ENCODE assay signal across 17 cellular contexts in genomic region chr7:116924741-116925140, GRCh38.
"Had no signal": no experiment of that assay in that cellular context is flagged by ENCODE, and none has a peak within 500 bp of the region (broad histone marks: within the 10 kb centered on the region; RNA-seq: fewer than 3 reads in every experiment).

No MANE protein-coding gene starts in this region.

- H3K4me3 Mint-ChIP-seq: activated CD4-positive, alpha-beta memory T cell treated with anti-CD3 and anti-CD28 coated beads for 36 hours; activated naive CD8-positive, alpha-beta T cell; activated T-cell treated with anti-CD3 and anti-CD28 coated beads, Interleukin-2, amount 50 U/mL, for 4 hours; nephron; stimulated activated naive B cell treated with anti-CD40 and anti-IgM and Interleukin-4, amounts not matched to agents 10 μg/mL and 1 μg/mL and 100 μg/mL, for 72 hours had no signal

- H3K27me3 ChIP-seq: right atrium auricular region, tibial nerve, vagina had no signal

- FAIRE-seq: small intestine had no signal

- H3K4me3 ChIP-seq: right atrium auricular region, tibial nerve, vagina had no signal

- H3K79me2 ChIP-seq: parathyroid adenoma had no signal

- H3K27ac ChIP-seq: epithelial cell of prostate, parathyroid adenoma, right atrium auricular region, tibial nerve, vagina had no signal

- H3K36me3 ChIP-seq: vagina had no signal

- H3K4me1 Mint-ChIP-seq: nephron; stimulated activated naive B cell treated with anti-CD40 and anti-IgM and Interleukin-4, amounts not matched to agents 10 μg/mL and 1 μg/mL and 100 μg/mL, for 72 hours had no signal

- H3K9ac ChIP-seq: parathyroid adenoma had no signal

- DNase-seq: activated CD4-positive, alpha-beta memory T cell treated with anti-CD3 and anti-CD28 coated beads for 36 hours; activated CD4-positive, CD25-positive, alpha-beta regulatory T cell treated with anti-CD3 and anti-CD28 coated beads, Interleukin-2, amount 50 U/mL, for 72 hours; activated gamma-delta T cell; activated T-cell treated with anti-CD3 and anti-CD28 coated beads, Interleukin-2, amount 50 U/mL, for 4 hours; central memory CD4-positive, alpha-beta T cell; cortex of kidney; effector memory CD4-positive, alpha-beta T cell; hypothalamus; small intestine; stimulated activated naive B cell treated with anti-CD40 and anti-IgM and Interleukin-4, amounts not matched to agents 10 μg/mL and 1 μg/mL and 100 μg/mL, for 72 hours had no signal

- H3K9me3 ChIP-seq: right atrium auricular region, tibial nerve, vagina had no signal

- H3K9me3 Mint-ChIP-seq: activated CD4-positive, alpha-beta memory T cell treated with anti-CD3 and anti-CD28 coated beads for 36 hours; activated T-cell treated with anti-CD3 and anti-CD28 coated beads, Interleukin-2, amount 50 U/mL, for 4 hours; nephron; stimulated activated naive B cell treated with anti-CD40 and anti-IgM and Interleukin-4, amounts not matched to agents 10 μg/mL and 1 μg/mL and 100 μg/mL, for 72 hours had no signal

- H3K27ac Mint-ChIP-seq: activated CD4-positive, alpha-beta memory T cell treated with anti-CD3 and anti-CD28 coated beads for 36 hours; activated naive CD8-positive, alpha-beta T cell; nephron; stimulated activated naive B cell treated with anti-CD40 and anti-IgM and Interleukin-4, amounts not matched to agents 10 μg/mL and 1 μg/mL and 100 μg/mL, for 72 hours had no signal

- ATAC-seq: activated T-cell treated with anti-CD3 and anti-CD28 coated beads, Interleukin-2, amount 50 U/mL, for 4 hours; stimulated activated naive B cell treated with anti-CD40 and anti-IgM and Interleukin-4, amounts not matched to agents 10 μg/mL and 1 μg/mL and 100 μg/mL, for 72 hours had no signal

- H2AFZ ChIP-seq: parathyroid adenoma had no signal

- H3K4me1 ChIP-seq: parathyroid adenoma, right atrium auricular region, tibial nerve, vagina had no signal

- H3K27me3 Mint-ChIP-seq: activated CD4-positive, alpha-beta memory T cell treated with anti-CD3 and anti-CD28 coated beads for 36 hours; activated naive CD8-positive, alpha-beta T cell; stimulated activated naive B cell treated with anti-CD40 and anti-IgM and Interleukin-4, amounts not matched to agents 10 μg/mL and 1 μg/mL and 100 μg/mL, for 72 hours had no signal
